In genomic region chr5:40775846-40776657, GRCh38 we compare ENCODE assay signal across 2 cellular contexts.
TF ChIP-seq lines count a peak whose summit lies in the region.

No MANE protein-coding gene starts in this region.

TF ChIP-seq in A549, 52 proteins besides CTCF, POLR2A, EP300 and RAD21 (continued from another document):
- TF ChIP-seq ZSCAN20 (CRISPR knock-in tag; IDR thresholded peaks at IDR 0.05), result no peak
- no peak for TF ChIP-seq CEBPB (IDR thresholded peaks at IDR 0.05)
- TF ChIP-seq PHF8 (IDR thresholded peaks at IDR 0.05; ENCODE audit: borderline replicate concordance, low read depth), result no peak
- no peak for TF ChIP-seq NR3C1 (IDR thresholded peaks at IDR 0.05)

TF ChIP-seq in HCT116, 20 proteins besides CTCF, POLR2A, EP300 and RAD21 (continued from another document):
- no peak for TF ChIP-seq ZNF274 (IDR thresholded peaks at IDR 0.05; ENCODE audit: low read depth, low read length)
- no peak for TF ChIP-seq CEBPB (IDR thresholded peaks at IDR 0.05; ENCODE audit: low read depth)
- no peak for TF ChIP-seq CBX3 (IDR thresholded peaks at IDR 0.05; ENCODE audit: low read depth)
- TF ChIP-seq MAX (IDR thresholded peaks at IDR 0.05), result no peak
- TF ChIP-seq REST (IDR thresholded peaks at IDR 0.05; ENCODE audit: low read depth), result no peak
- TF ChIP-seq JUND (IDR thresholded peaks at IDR 0.05), result no peak
- no peak for TF ChIP-seq ZFX (IDR thresholded peaks at IDR 0.05)
- TF ChIP-seq YY1 (IDR thresholded peaks at IDR 0.05; ENCODE audit: extremely low read depth, insufficient replicate concordance, low read depth, low read length), result no peak
- TF ChIP-seq ATF3 (IDR thresholded peaks at IDR 0.05), result no peak
